10 cellular contexts compared by ENCODE assay signal in genomic region chr2:42929985-42930581, GRCh38.
DNase-seq lines count a peak whose midpoint lies in the region; ATAC-seq and TF ChIP-seq lines count a peak whose summit lies in the region.
"Had no signal": no experiment of that assay in that cellular context is flagged by ENCODE, and none has a peak within 500 bp of the region (broad histone marks: within the 10 kb centered on the region; RNA-seq: fewer than 3 reads in every experiment).

No MANE protein-coding gene starts in this region.

- peak overlapping the region; percentile 90 for H4K91ac ChIP-seq in trophoblast cell (ENCODE audit: low read depth, low read length)

- H4K12ac ChIP-seq in trophoblast cell (ENCODE audit: low read depth, low read length): no peak overlapping the region

- peak overlapping the region; percentile 46 for H2BK120ac ChIP-seq in trophoblast cell (ENCODE audit: insufficient read depth, low read length, poor library complexity)

- H3K4me2 ChIP-seq in DND-41 (ENCODE audit: insufficient read depth, low read length) (no peak overlapping the region), trophoblast cell (ENCODE audit: low read length) (no peak overlapping the region)

- no peaks in the 10 kb centered on the region for H4K20me1 ChIP-seq in DND-41 (ENCODE audit: insufficient read depth, low read length)

- H3K9me3 Mint-ChIP-seq in naive thymus-derived CD4-positive, alpha-beta T cell: no peaks in the 10 kb centered on the region
- H3K9me3 Mint-ChIP-seq: activated naive CD8-positive, alpha-beta T cell treated with anti-CD3 and anti-CD28 coated beads, Interleukin-2, amount 10 ng/mL, durations not matched to agents 7 days and 5 days had no signal

- no peak overlapping the region for H3K23ac ChIP-seq in trophoblast cell (ENCODE audit: low read length)

- H3K27me3 ChIP-seq in DND-41 (ENCODE audit: insufficient read depth, low read length, poor library complexity): no peaks in the 10 kb centered on the region
- no peaks in the 10 kb centered on the region for H3K27me3 ChIP-seq in trophoblast cell (ENCODE audit: insufficient read depth, low read length)
- H3K27me3 ChIP-seq in naive thymus-derived CD4-positive, alpha-beta T cell (ENCODE audit: control insufficient read depth in 2 of 2, insufficient read depth in 2 of 2, low read length in 2 of 2): no peaks in the 10 kb centered on the region

- H3K9ac ChIP-seq in DND-41 (ENCODE audit: low read depth, low read length) (no peak overlapping the region), trophoblast cell (ENCODE audit: low read length) (no peak overlapping the region)

- peak overlapping the region; percentile 54 for H3K18ac ChIP-seq in trophoblast cell (ENCODE audit: low read length)

- no peaks in the 10 kb centered on the region for H3K4me1 ChIP-seq in DND-41 (ENCODE audit: insufficient read depth, low read length)
- peaks cover 48 to 60% of the 10 kb centered on the region in 2 experiments for H3K4me1 ChIP-seq in trophoblast cell (ENCODE audit: control insufficient read depth in 1 of 2, insufficient read depth in 2 of 2, low read length in 2 of 2)
- H3K4me1 ChIP-seq in naive thymus-derived CD4-positive, alpha-beta T cell (ENCODE audit: control insufficient read depth in 2 of 2, insufficient read depth in 2 of 2, low read length in 2 of 2): no peaks in the 10 kb centered on the region

- H3K27ac ChIP-seq in DND-41 (ENCODE audit: low read length) (no peak overlapping the region), trophoblast cell (ENCODE audit: low read depth, low read length) (peak overlapping the region; percentile 64)
- no peak overlapping the region for H3K27ac ChIP-seq in naive thymus-derived CD4-positive, alpha-beta T cell (ENCODE audit: low read depth, low read length)

- H2AFZ ChIP-seq in DND-41 (ENCODE audit: low read depth, low read length): no peak overlapping the region
- peak overlapping the region; percentile 37 for H2AFZ ChIP-seq in trophoblast cell (ENCODE audit: insufficient read depth, low read length, poor library complexity)

- H2BK5ac ChIP-seq in trophoblast cell (ENCODE audit: low read depth, low read length, poor library complexity): peak overlapping the region; percentile 32

- in situ Hi-C loops in SK-MEL-5 (cut with HindIII; ENCODE audit: low pct_unique_long_range_greater_than_20kb, low sequenced_read_pairs): no loop called here

- no peak overlapping the region for H3K4me3 Mint-ChIP-seq in naive thymus-derived CD4-positive, alpha-beta T cell
- H3K4me3 Mint-ChIP-seq: activated naive CD8-positive, alpha-beta T cell treated with anti-CD3 and anti-CD28 coated beads, Interleukin-2, amount 10 ng/mL, durations not matched to agents 7 days and 5 days had no signal

- CTCF ChIA-PET in naive thymus-derived CD4-positive, alpha-beta T cell (lab: Charles Lee): no interaction called here

- peaks cover 0 to 1% (median 0%) of the 10 kb centered on the region in 7 donors for H3K4me1 Mint-ChIP-seq in naive thymus-derived CD4-positive, alpha-beta T cell

- H3K27me3 Mint-ChIP-seq in naive thymus-derived CD4-positive, alpha-beta T cell: no peaks in the 10 kb centered on the region

- peak overlapping the region; percentile 76 for H4K8ac ChIP-seq in trophoblast cell (ENCODE audit: low read depth, low read length)

- H2BK12ac ChIP-seq in trophoblast cell (ENCODE audit: low read length): peak overlapping the region; percentile 71

- H3K79me2 ChIP-seq in DND-41 (ENCODE audit: insufficient read depth, low read length): no peaks in the 10 kb centered on the region
- H3K79me2 ChIP-seq in trophoblast cell (ENCODE audit: control insufficient read depth, insufficient read depth, low read length, poor library complexity): peaks cover 5% of the 10 kb centered on the region

- TF ChIP-seq CTCF in DND-41 (IDR thresholded peaks at IDR 0.05; ENCODE audit: borderline replicate concordance, extremely low read depth, low read length, poor library complexity, severe bottlenecking) (no peak), fibroblast of villous mesenchyme (IDR thresholded peaks at IDR 0.05; ENCODE audit: insufficient read depth, low read depth, low read length) (no peak)

- no peaks in the 10 kb centered on the region for H3K36me3 ChIP-seq in DND-41 (ENCODE audit: insufficient read depth, low read length)
- H3K36me3 ChIP-seq in trophoblast cell (ENCODE audit: control insufficient read depth in 1 of 2, insufficient read depth in 2 of 2, low read length in 2 of 2): no peaks in the 10 kb centered on the region
- no peaks in the 10 kb centered on the region for H3K36me3 ChIP-seq in naive thymus-derived CD4-positive, alpha-beta T cell (ENCODE audit: control insufficient read depth in 2 of 3, insufficient read depth in 3 of 3, low read length in 3 of 3)

- peaks cover 45% of the 10 kb centered on the region for H3K79me1 ChIP-seq in trophoblast cell (ENCODE audit: low read length)

- no CpG with 5 or more reads among the region's 5 CpGs for WGBS in trophoblast cell (ENCODE audit: extremely low coverage, insufficient coverage, insufficient read length)

- H3K36me3 Mint-ChIP-seq in naive thymus-derived CD4-positive, alpha-beta T cell: no peaks in the 10 kb centered on the region
- H3K36me3 Mint-ChIP-seq: activated naive CD8-positive, alpha-beta T cell treated with anti-CD3 and anti-CD28 coated beads, Interleukin-2, amount 10 ng/mL, durations not matched to agents 7 days and 5 days had no signal

- H3K4ac ChIP-seq in trophoblast cell (ENCODE audit: low read depth, low read length): peak overlapping the region; percentile 24

- peak overlapping the region; percentile 71 for H3K14ac ChIP-seq in trophoblast cell (ENCODE audit: low read length)

- no peak for DNase-seq in DND-41
- DNase-seq in SK-MEL-5 (ENCODE audit: low read depth, low spot score): peak; percentile 53
- peak; percentile 89 for DNase-seq in fibroblast of villous mesenchyme (ENCODE audit: low read depth)
- no peak for DNase-seq in trophoblast cell
- no peak for DNase-seq in naive thymus-derived CD4-positive, alpha-beta T cell
- DNase-seq in DMS114 treated with DMSO at 0.1 percent for 48 hours (lab: John Stamatoyannopoulos, UW; ENCODE audit: unreplicated experiment): no peak
- DNase-seq: activated naive CD8-positive, alpha-beta T cell treated with anti-CD3 and anti-CD28 coated beads, Interleukin-2, amount 10 ng/mL, durations not matched to agents 7 days and 5 days; stimulated activated naive CD4-positive, alpha-beta T cell had no signal

- ATAC-seq in DND-41 (ENCODE audit: insufficient read depth, low read depth): 0 out of 3 replicates have a peak, but pooled peaks have one; percentile 34
- ATAC-seq in naive thymus-derived CD4-positive, alpha-beta T cell: no peak
- ATAC-seq in HG03378 (IDR thresholded peaks at IDR 0.05; ENCODE audit: unreplicated experiment): no peak
- no peak for ATAC-seq in GM19023 (IDR thresholded peaks at IDR 0.05; ENCODE audit: unreplicated experiment)

- peak overlapping the region; percentile 42 for H2AK5ac ChIP-seq in trophoblast cell (ENCODE audit: low read length)

- no peak overlapping the region for H3K4me3 ChIP-seq in DND-41 (ENCODE audit: low read depth in 1 of 2, low read length in 2 of 2)
- H3K4me3 ChIP-seq in fibroblast of villous mesenchyme (ENCODE audit: low read depth, low read length): no peak overlapping the region
- no peak overlapping the region for H3K4me3 ChIP-seq in trophoblast cell (ENCODE audit: low read depth, low read length)
- no peak overlapping the region for H3K4me3 ChIP-seq in naive thymus-derived CD4-positive, alpha-beta T cell (ENCODE audit: low read length)

- intact Hi-C loops in naive thymus-derived CD4-positive, alpha-beta T cell (cut with micrococcal nuclease): no loop called here

- POLR2A ChIA-PET in naive thymus-derived CD4-positive, alpha-beta T cell (lab: Charles Lee): no interaction called here

- H3K9me3 ChIP-seq in DND-41 (ENCODE audit: insufficient read depth, low read length, severe bottlenecking): no peaks in the 10 kb centered on the region
- H3K9me3 ChIP-seq in trophoblast cell (ENCODE audit: insufficient read depth, low read depth, low read length): no peaks in the 10 kb centered on the region
- H3K9me3 ChIP-seq in naive thymus-derived CD4-positive, alpha-beta T cell (ENCODE audit: control insufficient read depth in 2 of 3, low read length in 3 of 3): no peaks in the 10 kb centered on the region

- no peak overlapping the region for H3K27ac Mint-ChIP-seq in naive thymus-derived CD4-positive, alpha-beta T cell
- H3K27ac Mint-ChIP-seq: activated naive CD8-positive, alpha-beta T cell treated with anti-CD3 and anti-CD28 coated beads, Interleukin-2, amount 10 ng/mL, durations not matched to agents 7 days and 5 days had no signal

Comparison
In these comparisons a context has a peak if more than half of its experiments do, and no peak if none do; other contexts are left out.
1. DNase-seq: peak in SK-MEL-5 (single experiment) and fibroblast of villous mesenchyme (single experiment); none in DND-41 (single experiment), trophoblast cell (0 of 2), naive thymus-derived CD4-positive, alpha-beta T cell (0 of 9) and DMS114 treated with DMSO at 0.1 percent for 48 hours (single experiment).